In genomic region chr1:188889166-188889565, GRCh38 we compare ENCODE assay signal across 6 cellular contexts.
"Had no signal": no experiment of that assay in that cellular context is flagged by ENCODE, and none has a peak within 500 bp of the region (broad histone marks: within the 10 kb centered on the region; RNA-seq: fewer than 3 reads in every experiment).

No MANE protein-coding gene starts in this region.

- H3K4me3 Mint-ChIP-seq: IgD-negative memory B cell had no signal

- H3K27ac ChIP-seq: HL-60 had no signal

- H3K27ac Mint-ChIP-seq: IgD-negative memory B cell had no signal

- H3K27me3 Mint-ChIP-seq: IgD-negative memory B cell had no signal

- H3K4me1 Mint-ChIP-seq: IgD-negative memory B cell had no signal

- H3K36me3 Mint-ChIP-seq: IgD-negative memory B cell had no signal

- H3K4me3 ChIP-seq: K562 had no signal

- DNase-seq: KBM-7, KG1 had no signal

- ATAC-seq: HepG2, K562 had no signal
